Comparison of ENCODE assay signal across 26 cellular contexts in genomic region chr19:19742773-19743172, GRCh38.
"Had no signal": no experiment of that assay in that cellular context is flagged by ENCODE, and none has a peak within 500 bp of the region (broad histone marks: within the 10 kb centered on the region; RNA-seq: fewer than 3 reads in every experiment).

No MANE protein-coding gene starts in this region.

- H3K36me3 ChIP-seq: colonic mucosa, esophagus squamous epithelium, neutrophil, thoracic aorta, tibial nerve, upper lobe of left lung had no signal

- H2AFZ ChIP-seq: parathyroid adenoma had no signal

- H3K4me2 ChIP-seq: smooth muscle cell had no signal

- H3K4me3 Mint-ChIP-seq: central memory CD8-positive, alpha-beta T cell; naive thymus-derived CD8-positive, alpha-beta T cell; stimulated activated effector memory CD8-positive, alpha-beta T cell treated with anti-CD3 and anti-CD28 coated beads, Interleukin-12 subunit alpha, Interleukin-12 subunit beta, amount 100 ng/mL, for 72 hours had no signal

- H3K9me3 Mint-ChIP-seq: central memory CD8-positive, alpha-beta T cell; naive thymus-derived CD8-positive, alpha-beta T cell; stimulated activated effector memory CD8-positive, alpha-beta T cell treated with anti-CD3 and anti-CD28 coated beads, Interleukin-12 subunit alpha, Interleukin-12 subunit beta, amount 100 ng/mL, for 72 hours had no signal

- H3K27ac Mint-ChIP-seq: progenitor cell of endocrine pancreas; stimulated activated effector memory CD8-positive, alpha-beta T cell treated with anti-CD3 and anti-CD28 coated beads, Interleukin-12 subunit alpha, Interleukin-12 subunit beta, amount 100 ng/mL, for 72 hours had no signal

- H3K4me1 Mint-ChIP-seq: central memory CD8-positive, alpha-beta T cell; naive thymus-derived CD8-positive, alpha-beta T cell; stimulated activated effector memory CD8-positive, alpha-beta T cell treated with anti-CD3 and anti-CD28 coated beads, Interleukin-12 subunit alpha, Interleukin-12 subunit beta, amount 100 ng/mL, for 72 hours had no signal

- H3K79me2 ChIP-seq: parathyroid adenoma had no signal

- H3K4me1 ChIP-seq: colonic mucosa, esophagus squamous epithelium, parathyroid adenoma, tibial nerve, upper lobe of left lung had no signal

- H3K27ac ChIP-seq: colonic mucosa, esophagus squamous epithelium, neutrophil, parathyroid adenoma, thoracic aorta, tibial nerve, upper lobe of left lung had no signal

- H3K27me3 Mint-ChIP-seq: central memory CD8-positive, alpha-beta T cell; naive thymus-derived CD8-positive, alpha-beta T cell had no signal

- H3K9me3 ChIP-seq: colonic mucosa, thoracic aorta, upper lobe of left lung had no signal

- H3K36me3 Mint-ChIP-seq: naive thymus-derived CD8-positive, alpha-beta T cell; stimulated activated effector memory CD8-positive, alpha-beta T cell treated with anti-CD3 and anti-CD28 coated beads, Interleukin-12 subunit alpha, Interleukin-12 subunit beta, amount 100 ng/mL, for 72 hours had no signal

- H3K9ac ChIP-seq: parathyroid adenoma had no signal

- H3K4me3 ChIP-seq: colonic mucosa, esophagus squamous epithelium, smooth muscle cell, thoracic aorta, tibial nerve, upper lobe of left lung had no signal

- H3K27me3 ChIP-seq: colonic mucosa, esophagus squamous epithelium, neutrophil, tibial nerve, upper lobe of left lung had no signal

- DNase-seq: colonic mucosa; dermis blood vessel endothelial cell; effector memory CD4-positive, alpha-beta T cell; esophagus squamous epithelium; foreskin melanocyte; glutamatergic neuron; hypothalamus; kidney; mesendoderm; naive thymus-derived CD8-positive, alpha-beta T cell; stimulated activated CD4-positive, alpha-beta T cell treated with anti-CD3 and anti-CD28 coated beads, Interleukin-12 subunit alpha, Interleukin-12 subunit beta, amount 100 ng/mL, for 4 hours; stimulated activated CD4-positive, alpha-beta T cell treated with anti-CD3 and anti-CD28 coated beads, Interleukin-1b, Interleukin-23, amount 100 ng/mL, for 48 hours; stimulated activated CD4-positive, alpha-beta T cell treated with anti-CD3 and anti-CD28 coated beads, Interleukin-4, amount 100 ng/mL, for 1 hour; stimulated activated naive CD8-positive, alpha-beta T cell treated with anti-CD3 and anti-CD28 coated beads, Interleukin-15, Interleukin-2, amounts not matched to agents 100 U/mL and 50 U/mL, for 24 hours; substantia nigra; upper lobe of left lung had no signal

- FAIRE-seq: endothelial cell of umbilical vein, kidney, urothelium cell line had no signal
